Comparison of ENCODE assay signal across 4 cellular contexts in genomic region chr7:143606088-143606487, GRCh38. TPM values are rescaled to one million over a fixed set of nuclear protein-coding genes. Genes with fewer than 3 reads are reported as not detected.
"Had no signal": no experiment of that assay in that cellular context is flagged by ENCODE, and none has a peak within 500 bp of the region (broad histone marks: within the 10 kb centered on the region; RNA-seq: fewer than 3 reads in every experiment).

No MANE protein-coding gene starts in this region.

RNA-seq across cellular contexts. Expression of gene CTAGE15, which starts 34.5 kb away (rescaled TPM):
- total RNA-seq: activated CD4-positive, alpha-beta memory T cell treated with anti-CD3 and anti-CD28 coated beads, Interleukin-2, amount 10 ng/mL, durations not matched to agents 7 days and 5 days; activated CD8-positive, alpha-beta memory T cell treated with anti-CD3 and anti-CD28 coated beads, Interleukin-2, amount 10 ng/mL, durations not matched to agents 7 days and 5 days; bronchial epithelial cell had no signal
- polyA plus RNA-seq: cardiac muscle cell had no signal
